Comparison of ENCODE assay signal across 16 cellular contexts in the genomic region with DNA sequence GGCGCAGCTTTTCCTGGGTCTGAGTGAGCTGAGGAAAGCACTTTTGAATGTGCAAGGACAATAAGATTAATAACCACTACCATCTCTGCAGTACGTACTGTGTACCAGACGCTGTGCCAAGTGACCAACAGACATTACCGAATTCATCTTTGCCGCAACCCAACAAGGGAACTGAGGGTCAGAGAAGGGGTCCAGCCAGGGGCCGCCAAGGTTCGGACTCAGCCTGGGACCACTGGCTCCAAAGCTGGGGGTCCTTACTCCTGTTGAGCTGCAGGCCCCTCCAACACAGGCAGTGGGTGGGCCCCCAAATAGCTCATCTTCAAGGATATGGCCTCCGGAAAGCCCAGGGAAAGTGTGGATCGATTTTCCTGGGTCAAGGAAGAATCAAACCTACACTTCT. TPM values are rescaled to one million over a fixed set of nuclear protein-coding genes. Genes with fewer than 3 reads are reported as not detected.
"Had no signal": no experiment of that assay in that cellular context is flagged by ENCODE, and none has a peak within 500 bp of the region (broad histone marks: within the 10 kb centered on the region; RNA-seq: fewer than 3 reads in every experiment).

No MANE protein-coding gene starts in this region.

- DNase-seq: activated CD4-positive, alpha-beta T cell treated with anti-CD3 and anti-CD28 coated beads for 36 hours; activated CD8-positive, alpha-beta T cell treated with anti-CD3 and anti-CD28 coated beads for 36 hours; activated naive CD4-positive, alpha-beta T cell treated with anti-CD3 and anti-CD28 coated beads for 36 hours; activated T-cell treated with anti-CD3 and anti-CD28 coated beads for 4 hours; cerebellar nuclear complex; immature natural killer cell; stimulated activated CD4-positive, alpha-beta T cell treated with anti-CD3 and anti-CD28 coated beads, Interleukin-1b, Interleukin-23, amount 100 ng/mL, for 48 hours; uterus had no signal

- H3K27ac ChIP-seq: neutrophil, thoracic aorta, uterus, VCaP had no signal

- H3K36me3 ChIP-seq: neutrophil, SJCRH30, thoracic aorta, uterus had no signal

- H3K9me3 ChIP-seq: esophagus muscularis mucosa, neutrophil, SJCRH30, thoracic aorta, uterus had no signal

- ATAC-seq: activated CD4-positive, alpha-beta T cell treated with anti-CD3 and anti-CD28 coated beads for 36 hours; activated CD8-positive, alpha-beta T cell treated with anti-CD3 and anti-CD28 coated beads for 36 hours; activated T-helper 17 cell treated with anti-CD3 and anti-CD28 coated beads, Interleukin-2, amount 50 U/mL, for 72 hours; stimulated activated memory B cell treated with anti-CD40 and anti-IgM and Interleukin-4, amounts not matched to agents 10 μg/mL and 1 μg/mL and 100 μg/mL, for 72 hours had no signal

- H3K27me3 ChIP-seq: esophagus muscularis mucosa, SJCRH30, uterus had no signal

- H3K4me3 ChIP-seq: esophagus muscularis mucosa, SJCRH30, smooth muscle cell, thoracic aorta, uterus had no signal

- H3K4me1 ChIP-seq: uterus had no signal

RNA-seq across cellular contexts. Expression of gene EMID1, which starts 55.0 kb away (rescaled TPM):
- total RNA-seq: activated CD4-positive, alpha-beta T cell treated with anti-CD3 and anti-CD28 coated beads for 36 hours; activated naive CD4-positive, alpha-beta T cell treated with anti-CD3 and anti-CD28 coated beads for 36 hours; activated T-helper 17 cell treated with anti-CD3 and anti-CD28 coated beads, Interleukin-2, amount 50 U/mL, for 72 hours had no signal
